Comparison of ENCODE assay signal across 9 cellular contexts in genomic region chr11:61891331-61892084, GRCh38. TPM values are rescaled to one million over a fixed set of nuclear protein-coding genes. Genes with fewer than 3 reads are reported as not detected.
DNase-seq lines count a peak whose midpoint lies in the region; ATAC-seq, FAIRE-seq and TF ChIP-seq lines count a peak whose summit lies in the region.
"Had no signal": no experiment of that assay in that cellular context is flagged by ENCODE, and none has a peak within 500 bp of the region (broad histone marks: within the 10 kb centered on the region; RNA-seq: fewer than 3 reads in every experiment).

Gene FADS3, minus strand, starts transcription at chr11:61891545. Its CDS starts 164 bp downstream, at chr11:61891381.

- H3K4me1 ChIP-seq in fibroblast of lung (ENCODE audit: control insufficient read depth, extremely low read depth, insufficient read depth, low read length) (peaks cover 3% of the 10 kb centered on the region), stomach smooth muscle (ENCODE audit: control insufficient read depth, insufficient read depth, low read length) (peaks cover 36% of the 10 kb centered on the region)

- peak within 1 kb of the TSS in 6 of 7 donors; percentile 21 to 86 (median 72) for H3K27ac Mint-ChIP-seq in CD14-positive monocyte
- no peak within 1 kb of the TSS for H3K27ac Mint-ChIP-seq in activated T-helper 2 cell treated with anti-CD3 and anti-CD28 coated beads, Interferon-gamma antibody, Interleukin-2, Interleukin-4, amounts not matched to agents 10 μg/mL and 5 μg/mL and 100 μg/mL, durations not matched to agents 14 hours and 24 hours and 36 hours

- no peaks in the 10 kb centered on the region for H3K27me3 ChIP-seq in fibroblast of lung (ENCODE audit: control insufficient read depth, insufficient read depth, low read length)
- H3K27me3 ChIP-seq in stomach smooth muscle (ENCODE audit: control insufficient read depth in 1 of 2, insufficient read depth in 2 of 2, low read length in 2 of 2): no peaks in the 10 kb centered on the region

- H4K20me1 ChIP-seq in fibroblast of lung (ENCODE audit: control insufficient read depth, extremely low read depth, insufficient read depth, low read length): no peaks in the 10 kb centered on the region

- H3K36me3 ChIP-seq in fibroblast of lung (ENCODE audit: control insufficient read depth, insufficient read depth, low read length) (peaks cover 2% of the 10 kb centered on the region), stomach smooth muscle (ENCODE audit: control insufficient read depth in 2 of 2, insufficient read depth in 2 of 2, low read length in 2 of 2) (no peaks in the 10 kb centered on the region)

- H3K36me3 Mint-ChIP-seq in CD14-positive monocyte: no peaks in the 10 kb centered on the region
- H3K36me3 Mint-ChIP-seq in activated T-helper 2 cell treated with anti-CD3 and anti-CD28 coated beads, Interferon-gamma antibody, Interleukin-2, Interleukin-4, amounts not matched to agents 10 μg/mL and 5 μg/mL and 100 μg/mL, durations not matched to agents 14 hours and 24 hours and 36 hours (ENCODE audit: low read depth): no peaks in the 10 kb centered on the region

- H3K4me3 ChIP-seq in fibroblast of lung (replicated peaks in 1 of 4; ENCODE audit: control extremely low read depth in 1 of 4, insufficient read depth in 1 of 4, low read depth in 3 of 4, low read length in 4 of 4) (peak within 1 kb of the TSS; percentile 65 to 93 (median 80)), stomach smooth muscle (ENCODE audit: low read length in 2 of 2) (peak within 1 kb of the TSS; percentile 70 to 84)

- intact Hi-C loops in CD14-positive monocyte (cut with micrococcal nuclease): loop anchor here in 1 of 2 donors (5.0 kb wide), 1 partner anchor 94 kb away; no protein-coding TSS in a partner anchor
- intact Hi-C loops in activated T-helper 2 cell treated with anti-CD3 and anti-CD28 coated beads, Interferon-gamma antibody, Interleukin-2, Interleukin-4, amounts not matched to agents 10 μg/mL and 5 μg/mL and 100 μg/mL, durations not matched to agents 14 hours and 24 hours and 36 hours (cut with micrococcal nuclease): loop anchor here (5.0 kb wide), 1 partner anchor 99 kb away; the partner anchor contains the start of genes FEN1 and TMEM258

- H2AFZ ChIP-seq in fibroblast of lung (ENCODE audit: low read length): no peak within 1 kb of the TSS

- peak within 1 kb of the TSS; percentile 79 to 88 for H3K4me3 Mint-ChIP-seq in CD14-positive monocyte
- H3K4me3 Mint-ChIP-seq in activated T-helper 2 cell treated with anti-CD3 and anti-CD28 coated beads, Interferon-gamma antibody, Interleukin-2, Interleukin-4, amounts not matched to agents 10 μg/mL and 5 μg/mL and 100 μg/mL, durations not matched to agents 14 hours and 24 hours and 36 hours (ENCODE audit: low read depth): peak within 1 kb of the TSS; percentile 84

- peak within 1 kb of the TSS; percentile 53 for H3K27ac ChIP-seq in fibroblast of lung (ENCODE audit: insufficient read depth, low read length)
- H3K27ac ChIP-seq in stomach smooth muscle (ENCODE audit: low read length): peak within 1 kb of the TSS; percentile 67

- H3K9ac ChIP-seq in fibroblast of lung (ENCODE audit: insufficient read depth, low read length) (peak within 1 kb of the TSS; percentile 69), stomach smooth muscle (ENCODE audit: low read length in 2 of 2) (peak within 1 kb of the TSS; percentile 66 to 69)

- H3K4me1 Mint-ChIP-seq in CD14-positive monocyte: peaks cover 23% of the 10 kb centered on the region
- H3K4me1 Mint-ChIP-seq in activated T-helper 2 cell treated with anti-CD3 and anti-CD28 coated beads, Interferon-gamma antibody, Interleukin-2, Interleukin-4, amounts not matched to agents 10 μg/mL and 5 μg/mL and 100 μg/mL, durations not matched to agents 14 hours and 24 hours and 36 hours (ENCODE audit: low read depth): no peaks in the 10 kb centered on the region

- ATAC-seq in GM19438 (IDR thresholded peaks at IDR 0.05; ENCODE audit: low read depth, unreplicated experiment): peak; percentile 76

- TF ChIP-seq CTCF in CD14-positive monocyte (IDR thresholded peaks at IDR 0.05) (no peak), fibroblast of lung (conservative IDR thresholded peaks at IDR 0.05 in 1 of 2, IDR thresholded peaks at IDR 0.05 in 1 of 2; ENCODE audit: low read depth in 1 of 2, low read length in 2 of 2) (no peak)

- H3K4me2 ChIP-seq in fibroblast of lung (ENCODE audit: extremely low read depth, insufficient read depth, low read length): peak within 1 kb of the TSS; percentile 91

- H3K27me3 Mint-ChIP-seq in CD14-positive monocyte (ENCODE audit: low read depth in 3 of 3): peaks cover 9 to 18% (median 17%) of the 10 kb centered on the region in 3 donors
- no peaks in the 10 kb centered on the region for H3K27me3 Mint-ChIP-seq in activated T-helper 2 cell treated with anti-CD3 and anti-CD28 coated beads, Interferon-gamma antibody, Interleukin-2, Interleukin-4, amounts not matched to agents 10 μg/mL and 5 μg/mL and 100 μg/mL, durations not matched to agents 14 hours and 24 hours and 36 hours (ENCODE audit: low read depth)

- H3K9me3 ChIP-seq in fibroblast of lung (ENCODE audit: control insufficient read depth, insufficient read depth, low read depth, low read length): no peaks in the 10 kb centered on the region
- H3K9me3 ChIP-seq in stomach smooth muscle (ENCODE audit: control insufficient read depth in 2 of 2, low read length in 2 of 2): no peaks in the 10 kb centered on the region

- peak; percentile 46 for FAIRE-seq in HTR-8/SVneo (lab: Jason Lieb, UNC)
- no peak for FAIRE-seq in RCC 7860 (lab: Jason Lieb, UNC)
- FAIRE-seq: TTC549 had no signal

- DNase-seq in CD14-positive monocyte (ENCODE audit: low spot score): no peak
- DNase-seq in HTR-8/SVneo (ENCODE audit: insufficient read length, low spot score): peak; percentile 76
- peak; percentile 59 for DNase-seq in RCC 7860 (ENCODE audit: low spot score)
- peak; percentile 50 for DNase-seq in activated T-helper 2 cell treated with anti-CD3 and anti-CD28 coated beads, Interferon-gamma antibody, Interleukin-2, Interleukin-4, amounts not matched to agents 10 μg/mL and 5 μg/mL and 100 μg/mL, durations not matched to agents 14 hours and 24 hours and 36 hours (ENCODE audit: low spot score)
- peak; percentile 68 to 74 for DNase-seq in fibroblast of lung (ENCODE audit: low read depth in 2 of 2)
- peak; percentile 92 for DNase-seq in myocyte (ENCODE audit: low read depth)

- peaks cover 19% of the 10 kb centered on the region for H3K79me2 ChIP-seq in fibroblast of lung (ENCODE audit: control insufficient read depth, insufficient read depth, low read length)

- H3K9me3 Mint-ChIP-seq in CD14-positive monocyte: peaks cover 0 to 5% (median 2%) of the 10 kb centered on the region in 7 donors
- no peaks in the 10 kb centered on the region for H3K9me3 Mint-ChIP-seq in activated T-helper 2 cell treated with anti-CD3 and anti-CD28 coated beads, Interferon-gamma antibody, Interleukin-2, Interleukin-4, amounts not matched to agents 10 μg/mL and 5 μg/mL and 100 μg/mL, durations not matched to agents 14 hours and 24 hours and 36 hours

RNA-seq across cellular contexts. Expression of gene FADS3, which starts in this region (rescaled TPM):
- polyA plus RNA-seq in CD14-positive monocyte (1 to 10 TPM; 2.5 to 5.8 TPM), fibroblast of lung (40.9 and 79.9 TPM in 2 replicates)
- total RNA-seq in activated T-helper 2 cell treated with anti-CD3 and anti-CD28 coated beads, Interferon-gamma antibody, Interleukin-2, Interleukin-4, amounts not matched to agents 10 μg/mL and 5 μg/mL and 100 μg/mL, durations not matched to agents 14 hours and 24 hours and 36 hours: 22.1 and 24.1 TPM in 2 replicates
- total RNA-seq in fibroblast of lung (112 and 224 TPM in 2 replicates), myocyte (310 and 645 TPM in 2 replicates)
- polyA plus RNA-seq in fibroblast of lung (2012): 53.3 and 89.2 TPM in 2 replicates
- polyA minus RNA-seq in fibroblast of lung (ENCODE audit: low replicate concordance): 172 and 197 TPM in 2 replicates
- 414 TPM for polyA plus RNA-seq in myocyte (2012)

Comparison
In these comparisons a context has a peak if more than half of its experiments do, and no peak if none do; other contexts are left out.
1. RNA of gene FADS3 (polyA plus RNA-seq): 40.9 to 89.2 TPM in fibroblast of lung; 2.5 to 5.8 TPM in CD14-positive monocyte; every median in the first group is over 4 times any median in the second.